ENCODE assay signal across 8 cellular contexts in the genomic region with DNA sequence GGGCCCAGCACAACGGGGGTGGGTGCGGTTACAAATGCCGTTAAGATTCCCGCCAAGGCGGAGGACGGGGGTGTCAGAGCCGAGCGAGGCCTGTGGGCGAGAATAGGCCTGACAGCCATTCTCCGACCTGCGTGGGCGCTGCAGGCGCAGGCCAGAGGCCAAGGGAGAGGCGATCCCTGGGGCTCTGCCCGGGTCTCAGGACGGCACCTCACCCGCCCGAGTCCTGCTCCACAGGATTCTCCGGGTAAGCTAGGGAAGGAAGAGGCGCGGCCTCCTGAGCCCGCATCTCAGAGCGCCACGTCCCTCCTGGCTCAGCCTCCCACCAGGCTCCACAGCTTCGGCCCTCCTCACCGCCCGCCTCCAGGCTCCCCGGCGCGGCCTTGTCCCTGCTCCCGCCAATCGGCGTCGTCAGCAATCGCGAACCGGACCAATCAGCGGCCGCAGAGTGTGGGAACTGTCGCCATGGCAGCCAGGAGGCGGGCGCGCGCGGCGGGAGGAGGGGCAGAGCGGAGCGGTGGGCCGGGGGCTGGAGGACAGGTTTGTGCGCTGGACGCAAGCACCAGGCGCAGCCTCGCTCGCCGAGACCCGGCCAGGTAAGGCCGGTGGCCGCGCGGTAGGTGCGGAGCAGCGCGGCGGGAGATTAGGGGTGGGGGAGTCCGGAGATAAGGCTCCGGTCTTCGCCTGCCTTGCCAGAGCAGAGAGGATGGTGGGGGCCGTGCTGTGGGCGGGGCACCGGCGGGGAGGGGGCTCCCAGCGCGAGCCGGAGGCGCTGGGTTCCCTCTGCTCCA. TPM values are rescaled to one million over a fixed set of nuclear protein-coding genes. Genes with fewer than 3 reads are reported as not detected.
DNase-seq lines count a peak whose midpoint lies in the region; ATAC-seq lines count a peak whose summit lies in the region.

NUCB2 (plus strand) TSS at position 504 of the 788 bp plus-strand sequence. CDS start 18,585 bp downstream, outside the sequence.

- peak within 1 kb of the TSS; percentile 64 for H3K27ac ChIP-seq in mesenchymal stem cell (ENCODE audit: low read length, poor library complexity, severe bottlenecking)

- H3K36me3 ChIP-seq in NT2/D1 (ENCODE audit: insufficient read depth, insufficient read length, low read length), result no peaks in the 10 kb centered on the region
- no peaks in the 10 kb centered on the region for H3K36me3 ChIP-seq in endocrine pancreas (ENCODE audit: control insufficient read depth, insufficient read depth, low read length)
- peaks cover 0 to 2% of the 10 kb centered on the region in 2 experiments for H3K36me3 ChIP-seq in mesenchymal stem cell (ENCODE audit: control insufficient read depth in 1 of 2, insufficient read depth in 2 of 2, low read depth in 1 of 2, low read length in 2 of 2)

- H3K9ac ChIP-seq in NT2/D1 (ENCODE audit: insufficient read length, low read depth) (peak within 1 kb of the TSS; percentile 79), endocrine pancreas (ENCODE audit: control insufficient read depth, insufficient read depth, low read length) (peak within 1 kb of the TSS; percentile 98), mesenchymal stem cell (ENCODE audit: low read length) (peak within 1 kb of the TSS; percentile 94)

- H3K27me3 Mint-ChIP-seq in activated CD8-positive, alpha-beta memory T cell treated with anti-CD3 and anti-CD28 coated beads, Interleukin-2, amount 10 ng/mL, durations not matched to agents 7 days and 5 days, result peaks cover 17% of the 10 kb centered on the region

- no peaks in the 10 kb centered on the region for H3K9me3 Mint-ChIP-seq in activated CD8-positive, alpha-beta memory T cell treated with anti-CD3 and anti-CD28 coated beads, Interleukin-2, amount 10 ng/mL, durations not matched to agents 7 days and 5 days (ENCODE audit: low read depth)

- H3K36me3 Mint-ChIP-seq in activated CD8-positive, alpha-beta memory T cell treated with anti-CD3 and anti-CD28 coated beads, Interleukin-2, amount 10 ng/mL, durations not matched to agents 7 days and 5 days, result peaks cover 13% of the 10 kb centered on the region

- peak within 1 kb of the TSS; percentile 31 for H2AK5ac ChIP-seq in mesenchymal stem cell (ENCODE audit: low read length, severe bottlenecking)

- WGBS in mesenchymal stem cell, result 1% methylated on average over 67 of the region's 75 CpGs

- peak within 1 kb of the TSS; percentile 95 for H2AFZ ChIP-seq in mesenchymal stem cell (ENCODE audit: low read depth, low read length)

- H3K4me1 ChIP-seq in NT2/D1 (ENCODE audit: insufficient read depth, insufficient read length) (peaks cover 3% of the 10 kb centered on the region), endocrine pancreas (ENCODE audit: control insufficient read depth, insufficient read depth, low read length) (no peaks in the 10 kb centered on the region), mesenchymal stem cell (ENCODE audit: control insufficient read depth, insufficient read depth, low read depth, low read length) (peaks cover 3% of the 10 kb centered on the region)

- H2BK12ac ChIP-seq in mesenchymal stem cell (ENCODE audit: low read length in 2 of 2), result peak within 1 kb of the TSS in 1 of 2 experiments; percentile 86

- H4K8ac ChIP-seq in mesenchymal stem cell (ENCODE audit: low read length), result peak within 1 kb of the TSS; percentile 97

- H3K14ac ChIP-seq in mesenchymal stem cell (ENCODE audit: low read length in 2 of 2), result peak within 1 kb of the TSS; percentile 4 to 97

- H3K4me2 ChIP-seq in mesenchymal stem cell (ENCODE audit: low read length, poor library complexity, severe bottlenecking), result peak within 1 kb of the TSS; percentile 99

- H3K18ac ChIP-seq in mesenchymal stem cell (ENCODE audit: low read depth in 1 of 2, low read length in 2 of 2), result peak within 1 kb of the TSS; percentile 96 to 99

- CTCF ChIA-PET in activated CD8-positive, alpha-beta memory T cell treated with anti-CD3 and anti-CD28 coated beads, Interleukin-2, amount 10 ng/mL, durations not matched to agents 7 days and 5 days (lab: Charles Lee), result interaction anchor here (0.6 to 3.0 kb wide), 7 partner anchors 17 to 107 kb away, joined by 3 to 13 read pairs (median 5); partner anchors contain the start of gene PIK3C2A

- ATAC-seq in GM21381 (IDR thresholded peaks at IDR 0.05; ENCODE audit: unreplicated experiment), result peak; percentile 96
- peak; percentile 97 for ATAC-seq in activated CD8-positive, alpha-beta memory T cell treated with anti-CD3 and anti-CD28 coated beads, Interleukin-2, amount 10 ng/mL, durations not matched to agents 7 days and 5 days

- peak within 1 kb of the TSS; percentile 85 for H4K91ac ChIP-seq in mesenchymal stem cell (ENCODE audit: low read length)

- peak within 1 kb of the TSS in 1 of 2 experiments; percentile 84 for H3K23ac ChIP-seq in mesenchymal stem cell (ENCODE audit: low read length in 2 of 2)

- peak within 1 kb of the TSS; percentile 67 for H3K4me3 ChIP-seq in NT2/D1 (ENCODE audit: insufficient read length, low read depth)
- peak within 1 kb of the TSS; percentile 90 for H3K4me3 ChIP-seq in endocrine pancreas (ENCODE audit: control insufficient read depth, insufficient read depth, low read length)
- H3K4me3 ChIP-seq in mesenchymal stem cell (ENCODE audit: insufficient read depth in 1 of 2, low read depth in 1 of 2, low read length in 2 of 2), result peak within 1 kb of the TSS; percentile 90 to 99

- H3K79me1 ChIP-seq in mesenchymal stem cell (replicated peaks; ENCODE audit: low read length, poor library complexity, severe bottlenecking), result peaks cover 16% of the 10 kb centered on the region

- H3K9me3 ChIP-seq in NT2/D1 (ENCODE audit: insufficient read depth, low read length) (no peaks in the 10 kb centered on the region), endocrine pancreas (ENCODE audit: control insufficient read depth, low read length) (no peaks in the 10 kb centered on the region), mesenchymal stem cell (ENCODE audit: control insufficient read depth, low read length) (no peaks in the 10 kb centered on the region)

- peak within 1 kb of the TSS; percentile 80 for H2BK15ac ChIP-seq in mesenchymal stem cell (ENCODE audit: low read depth, poor library complexity, severe bottlenecking)

- H3K4me1 Mint-ChIP-seq in activated CD8-positive, alpha-beta memory T cell treated with anti-CD3 and anti-CD28 coated beads, Interleukin-2, amount 10 ng/mL, durations not matched to agents 7 days and 5 days, result peaks cover 44% of the 10 kb centered on the region

- H3K27ac Mint-ChIP-seq in activated CD8-positive, alpha-beta memory T cell treated with anti-CD3 and anti-CD28 coated beads, Interleukin-2, amount 10 ng/mL, durations not matched to agents 7 days and 5 days, result peak within 1 kb of the TSS; percentile 91

- H3K27me3 ChIP-seq in NT2/D1 (ENCODE audit: insufficient read depth, insufficient read length) (peaks cover 11% of the 10 kb centered on the region), endocrine pancreas (ENCODE audit: control insufficient read depth, insufficient read depth, low read length) (no peaks in the 10 kb centered on the region), mesenchymal stem cell (ENCODE audit: control insufficient read depth in 1 of 2, insufficient read depth in 1 of 2, low read length in 2 of 2) (no peaks in the 10 kb centered on the region)

- peak within 1 kb of the TSS; percentile 54 for H2BK120ac ChIP-seq in mesenchymal stem cell (ENCODE audit: low read depth, low read length)

- H3K4ac ChIP-seq in mesenchymal stem cell (ENCODE audit: low read depth in 1 of 2, low read length in 2 of 2), result peak within 1 kb of the TSS; percentile 85 to 97

- peak within 1 kb of the TSS; percentile 62 for H2BK5ac ChIP-seq in mesenchymal stem cell (ENCODE audit: low read depth, low read length, poor library complexity, severe bottlenecking)

- peak within 1 kb of the TSS; percentile 95 for H3K4me3 Mint-ChIP-seq in activated CD8-positive, alpha-beta memory T cell treated with anti-CD3 and anti-CD28 coated beads, Interleukin-2, amount 10 ng/mL, durations not matched to agents 7 days and 5 days

- DNase-seq in COR-L47 (lab: John Stamatoyannopoulos, UW) (peak; percentile 98), HUDEP-2 (lab: John Stamatoyannopoulos, UW; ENCODE audit: unreplicated experiment in 76 of 76) (peak; percentile 29 to 97 (median 91)), NT2/D1 (ENCODE audit: low read depth, low spot score) (peak; percentile 76), mesenchymal stem cell (peak; percentile 95)
- peak; percentile 97 for DNase-seq in activated CD8-positive, alpha-beta memory T cell treated with anti-CD3 and anti-CD28 coated beads, Interleukin-2, amount 10 ng/mL, durations not matched to agents 7 days and 5 days
- peak; percentile 92 for DNase-seq in stimulated activated CD8-positive, alpha-beta memory T cell treated with anti-CD3 and anti-CD28 coated beads, Interleukin-12 subunit alpha, Interleukin-12 subunit beta, amount 100 ng/mL, for 4 hours (ENCODE audit: low read depth)

RNA-seq across cellular contexts. Expression of gene NUCB2, which starts in this region (rescaled TPM):
- total RNA-seq in activated CD8-positive, alpha-beta memory T cell treated with anti-CD3 and anti-CD28 coated beads, Interleukin-2, amount 10 ng/mL, durations not matched to agents 7 days and 5 days, result 10 to 100 TPM; 79.4 to 100.0 TPM
- polyA plus RNA-seq in mesenchymal stem cell (2013, experiment 1 of 2), result 188 TPM
- polyA plus RNA-seq in mesenchymal stem cell (2013, experiment 2 of 2), result 188 TPM

Comparison
In these comparisons a context has a peak if more than half of its experiments do, and no peak if none do; other contexts are left out.
1. Peak in every context shown above with its lines: DNase-seq, ATAC-seq, H3K4me3 ChIP-seq and H3K27ac ChIP-seq.